Comparison of ENCODE assay signal across 1 cellular context in the genomic region with DNA sequence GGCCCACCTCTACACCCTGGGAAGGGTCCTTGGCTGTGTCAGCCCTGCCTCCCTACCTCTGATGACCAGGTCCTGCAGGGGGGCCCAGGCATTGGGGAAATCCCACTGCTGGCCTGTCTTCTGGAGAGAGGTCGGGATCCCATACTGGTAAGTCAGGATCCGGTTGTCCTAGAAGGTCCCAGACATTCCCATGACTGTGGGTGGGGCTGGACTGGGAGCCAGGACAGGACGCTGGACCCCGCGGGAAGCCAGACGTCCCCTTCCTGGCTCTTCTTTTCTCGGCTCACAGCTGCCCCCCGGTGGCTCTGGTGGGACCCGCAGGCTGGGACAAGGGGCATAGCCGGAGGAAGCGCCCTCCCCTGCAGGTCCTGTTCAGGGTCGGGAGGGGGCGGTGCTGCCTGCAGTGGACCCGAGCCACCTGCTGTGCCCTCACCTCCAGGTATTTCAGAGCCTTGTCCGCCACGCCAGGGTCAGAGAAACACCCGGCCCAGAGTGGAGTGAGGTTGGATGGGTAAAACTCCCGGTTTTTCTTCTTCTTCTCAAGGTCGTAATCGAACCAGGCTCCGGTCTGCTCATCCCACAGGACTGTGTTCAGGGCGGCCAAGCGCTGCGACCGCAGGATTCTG.
TF ChIP-seq lines count a peak whose summit lies in the region.

No MANE protein-coding gene starts in this region.

TF ChIP-seq in HepG2, 621 proteins besides CTCF, POLR2A, EP300 and RAD21 (continued from another document and continues in another):
- TF ChIP-seq, protein P1, sequence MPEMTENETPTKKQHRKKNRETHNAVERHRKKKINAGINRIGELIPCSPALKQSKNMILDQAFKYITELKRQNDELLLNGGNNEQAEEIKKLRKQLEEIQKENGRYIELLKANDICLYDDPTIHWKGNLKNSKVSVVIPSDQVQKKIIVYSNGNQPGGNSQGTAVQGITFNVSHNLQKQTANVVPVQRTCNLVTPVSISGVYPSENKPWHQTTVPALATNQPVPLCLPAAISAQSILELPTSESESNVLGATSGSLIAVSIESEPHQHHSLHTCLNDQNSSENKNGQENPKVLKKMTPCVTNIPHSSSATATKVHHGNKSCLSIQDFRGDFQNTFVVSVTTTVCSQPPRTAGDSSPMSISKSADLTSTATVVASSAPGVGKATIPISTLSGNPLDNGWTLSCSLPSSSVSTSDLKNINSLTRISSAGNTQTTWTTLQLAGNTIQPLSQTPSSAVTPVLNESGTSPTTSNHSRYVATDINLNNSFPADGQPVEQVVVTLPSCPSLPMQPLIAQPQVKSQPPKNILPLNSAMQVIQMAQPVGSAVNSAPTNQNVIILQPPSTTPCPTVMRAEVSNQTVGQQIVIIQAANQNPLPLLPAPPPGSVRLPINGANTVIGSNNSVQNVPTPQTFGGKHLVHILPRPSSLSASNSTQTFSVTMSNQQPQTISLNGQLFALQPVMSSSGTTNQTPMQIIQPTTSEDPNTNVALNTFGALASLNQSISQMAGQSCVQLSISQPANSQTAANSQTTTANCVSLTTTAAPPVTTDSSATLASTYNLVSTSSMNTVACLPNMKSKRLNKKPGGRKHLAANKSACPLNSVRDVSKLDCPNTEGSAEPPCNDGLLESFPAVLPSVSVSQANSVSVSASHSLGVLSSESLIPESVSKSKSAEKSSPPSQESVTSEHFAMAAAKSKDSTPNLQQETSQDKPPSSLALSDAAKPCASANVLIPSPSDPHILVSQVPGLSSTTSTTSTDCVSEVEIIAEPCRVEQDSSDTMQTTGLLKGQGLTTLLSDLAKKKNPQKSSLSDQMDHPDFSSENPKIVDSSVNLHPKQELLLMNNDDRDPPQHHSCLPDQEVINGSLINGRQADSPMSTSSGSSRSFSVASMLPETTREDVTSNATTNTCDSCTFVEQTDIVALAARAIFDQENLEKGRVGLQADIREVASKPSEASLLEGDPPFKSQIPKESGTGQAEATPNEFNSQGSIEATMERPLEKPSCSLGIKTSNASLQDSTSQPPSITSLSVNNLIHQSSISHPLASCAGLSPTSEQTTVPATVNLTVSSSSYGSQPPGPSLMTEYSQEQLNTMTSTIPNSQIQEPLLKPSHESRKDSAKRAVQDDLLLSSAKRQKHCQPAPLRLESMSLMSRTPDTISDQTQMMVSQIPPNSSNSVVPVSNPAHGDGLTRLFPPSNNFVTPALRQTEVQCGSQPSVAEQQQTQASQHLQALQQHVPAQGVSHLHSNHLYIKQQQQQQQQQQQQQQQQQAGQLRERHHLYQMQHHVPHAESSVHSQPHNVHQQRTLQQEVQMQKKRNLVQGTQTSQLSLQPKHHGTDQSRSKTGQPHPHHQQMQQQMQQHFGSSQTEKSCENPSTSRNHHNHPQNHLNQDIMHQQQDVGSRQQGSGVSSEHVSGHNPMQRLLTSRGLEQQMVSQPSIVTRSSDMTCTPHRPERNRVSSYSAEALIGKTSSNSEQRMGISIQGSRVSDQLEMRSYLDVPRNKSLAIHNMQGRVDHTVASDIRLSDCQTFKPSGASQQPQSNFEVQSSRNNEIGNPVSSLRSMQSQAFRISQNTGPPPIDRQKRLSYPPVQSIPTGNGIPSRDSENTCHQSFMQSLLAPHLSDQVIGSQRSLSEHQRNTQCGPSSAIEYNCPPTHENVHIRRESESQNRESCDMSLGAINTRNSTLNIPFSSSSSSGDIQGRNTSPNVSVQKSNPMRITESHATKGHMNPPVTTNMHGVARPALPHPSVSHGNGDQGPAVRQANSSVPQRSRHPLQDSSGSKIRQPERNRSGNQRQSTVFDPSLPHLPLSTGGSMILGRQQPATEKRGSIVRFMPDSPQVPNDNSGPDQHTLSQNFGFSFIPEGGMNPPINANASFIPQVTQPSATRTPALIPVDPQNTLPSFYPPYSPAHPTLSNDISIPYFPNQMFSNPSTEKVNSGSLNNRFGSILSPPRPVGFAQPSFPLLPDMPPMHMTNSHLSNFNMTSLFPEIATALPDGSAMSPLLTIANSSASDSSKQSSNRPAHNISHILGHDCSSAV (CRISPR knock-in tag; IDR thresholded peaks at IDR 0.05; ENCODE audit: borderline replicate concordance), result no peak
- TF ChIP-seq HIVEP1 (CRISPR knock-in tag; IDR thresholded peaks at IDR 0.05) (no peak; the same call in 1 of the 2 replicates), ATM (IDR thresholded peaks at IDR 0.05; ENCODE audit: borderline replicate concordance) (no peak), ZNF205 (CRISPR knock-in tag; IDR thresholded peaks at IDR 0.05) (no peak; the same call in 1 of the 2 replicates), ZNF564 (CRISPR knock-in tag; IDR thresholded peaks at IDR 0.05) (no peak), ZNF614 (CRISPR knock-in tag; IDR thresholded peaks at IDR 0.05; ENCODE audit: borderline replicate concordance) (no peak), THAP11 (CRISPR knock-in tag; IDR thresholded peaks at IDR 0.05) (peak; percentile 43; the same call in 1 of the 2 replicates), CEBPG (CRISPR knock-in tag; IDR thresholded peaks at IDR 0.05) (no peak), ZFP1 (CRISPR knock-in tag; IDR thresholded peaks at IDR 0.05) (no peak), NFE2L1 (CRISPR knock-in tag; IDR thresholded peaks at IDR 0.05; ENCODE audit: borderline replicate concordance) (no peak), HNRNPLL (IDR thresholded peaks at IDR 0.05; ENCODE audit: low read depth, low read length, poor library complexity, severe bottlenecking) (no peak), MAFF (IDR thresholded peaks at IDR 0.05; ENCODE audit: low read depth, low read length) (no peak), POLR2G (IDR thresholded peaks at IDR 0.05; ENCODE audit: low read depth, low read length) (peak; percentile 28), NAIF1 (CRISPR knock-in tag; IDR thresholded peaks at IDR 0.05; ENCODE audit: borderline replicate concordance) (no peak), KDM3A (CRISPR knock-in tag; IDR thresholded peaks at IDR 0.05; ENCODE audit: low read depth) (no peak), ZBTB3 (CRISPR knock-in tag; IDR thresholded peaks at IDR 0.05; ENCODE audit: borderline replicate concordance, low read depth) (no peak), SRSF9 (IDR thresholded peaks at IDR 0.05; ENCODE audit: borderline replicate concordance, insufficient read depth, low read depth, low read length, poor library complexity, severe bottlenecking) (no peak), HOXA7 (CRISPR knock-in tag; IDR thresholded peaks at IDR 0.05) (no peak), ZNF317 (CRISPR knock-in tag; IDR thresholded peaks at IDR 0.05) (no peak)
- TF ChIP-seq, protein P2, sequence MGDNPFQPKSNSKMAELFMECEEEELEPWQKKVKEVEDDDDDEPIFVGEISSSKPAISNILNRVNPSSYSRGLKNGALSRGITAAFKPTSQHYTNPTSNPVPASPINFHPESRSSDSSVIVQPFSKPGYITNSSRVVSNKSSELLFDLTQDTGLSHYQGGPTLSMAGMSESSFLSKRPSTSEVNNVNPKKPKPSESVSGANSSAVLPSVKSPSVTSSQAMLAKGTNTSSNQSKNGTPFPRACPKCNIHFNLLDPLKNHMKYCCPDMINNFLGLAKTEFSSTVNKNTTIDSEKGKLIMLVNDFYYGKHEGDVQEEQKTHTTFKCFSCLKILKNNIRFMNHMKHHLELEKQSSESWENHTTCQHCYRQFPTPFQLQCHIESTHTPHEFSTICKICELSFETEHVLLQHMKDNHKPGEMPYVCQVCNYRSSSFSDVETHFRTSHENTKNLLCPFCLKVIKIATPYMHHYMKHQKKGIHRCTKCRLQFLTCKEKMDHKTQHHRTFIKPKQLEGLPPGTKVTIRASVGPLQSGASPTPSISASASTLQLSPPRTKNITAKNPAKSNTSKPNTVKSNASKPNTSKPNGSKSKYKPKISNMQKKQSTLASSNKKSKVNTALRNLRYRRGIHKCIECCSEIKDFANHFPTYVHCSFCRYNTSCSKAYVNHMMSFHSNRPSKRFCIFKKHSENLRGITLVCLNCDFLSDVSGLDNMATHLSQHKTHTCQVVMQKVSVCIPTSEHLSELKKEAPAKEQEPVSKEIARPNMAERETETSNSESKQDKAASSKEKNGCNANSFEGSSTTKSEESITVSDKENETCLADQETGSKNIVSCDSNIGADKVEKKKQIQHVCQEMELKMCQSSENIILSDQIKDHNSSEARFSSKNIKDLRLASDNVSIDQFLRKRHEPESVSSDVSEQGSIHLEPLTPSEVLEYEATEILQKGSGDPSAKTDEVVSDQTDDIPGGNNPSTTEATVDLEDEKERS (CRISPR knock-in tag; IDR thresholded peaks at IDR 0.05), result no peak
- TF ChIP-seq, protein P3, sequence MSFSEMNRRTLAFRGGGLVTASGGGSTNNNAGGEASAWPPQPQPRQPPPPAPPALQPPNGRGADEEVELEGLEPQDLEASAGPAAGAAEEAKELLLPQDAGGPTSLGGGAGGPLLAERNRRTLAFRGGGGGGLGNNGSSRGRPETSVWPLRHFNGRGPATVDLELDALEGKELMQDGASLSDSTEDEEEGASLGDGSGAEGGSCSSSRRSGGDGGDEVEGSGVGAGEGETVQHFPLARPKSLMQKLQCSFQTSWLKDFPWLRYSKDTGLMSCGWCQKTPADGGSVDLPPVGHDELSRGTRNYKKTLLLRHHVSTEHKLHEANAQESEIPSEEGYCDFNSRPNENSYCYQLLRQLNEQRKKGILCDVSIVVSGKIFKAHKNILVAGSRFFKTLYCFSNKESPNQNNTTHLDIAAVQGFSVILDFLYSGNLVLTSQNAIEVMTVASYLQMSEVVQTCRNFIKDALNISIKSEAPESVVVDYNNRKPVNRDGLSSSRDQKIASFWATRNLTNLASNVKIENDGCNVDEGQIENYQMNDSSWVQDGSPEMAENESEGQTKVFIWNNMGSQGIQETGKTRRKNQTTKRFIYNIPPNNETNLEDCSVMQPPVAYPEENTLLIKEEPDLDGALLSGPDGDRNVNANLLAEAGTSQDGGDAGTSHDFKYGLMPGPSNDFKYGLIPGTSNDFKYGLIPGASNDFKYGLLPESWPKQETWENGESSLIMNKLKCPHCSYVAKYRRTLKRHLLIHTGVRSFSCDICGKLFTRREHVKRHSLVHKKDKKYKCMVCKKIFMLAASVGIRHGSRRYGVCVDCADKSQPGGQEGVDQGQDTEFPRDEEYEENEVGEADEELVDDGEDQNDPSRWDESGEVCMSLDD (CRISPR knock-in tag; IDR thresholded peaks at IDR 0.05; ENCODE audit: borderline replicate concordance), result no peak
- TF ChIP-seq, protein P4, sequence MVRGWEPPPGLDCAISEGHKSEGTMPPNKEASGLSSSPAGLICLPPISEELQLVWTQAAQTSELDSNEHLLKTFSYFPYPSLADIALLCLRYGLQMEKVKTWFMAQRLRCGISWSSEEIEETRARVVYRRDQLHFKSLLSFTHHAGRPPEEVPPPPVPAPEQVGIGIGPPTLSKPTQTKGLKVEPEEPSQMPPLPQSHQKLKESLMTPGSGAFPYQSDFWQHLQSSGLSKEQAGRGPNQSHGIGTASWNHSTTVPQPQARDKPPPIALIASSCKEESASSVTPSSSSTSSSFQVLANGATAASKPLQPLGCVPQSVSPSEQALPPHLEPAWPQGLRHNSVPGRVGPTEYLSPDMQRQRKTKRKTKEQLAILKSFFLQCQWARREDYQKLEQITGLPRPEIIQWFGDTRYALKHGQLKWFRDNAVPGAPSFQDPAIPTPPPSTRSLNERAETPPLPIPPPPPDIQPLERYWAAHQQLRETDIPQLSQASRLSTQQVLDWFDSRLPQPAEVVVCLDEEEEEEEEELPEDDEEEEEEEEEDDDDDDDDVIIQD (CRISPR knock-in tag; IDR thresholded peaks at IDR 0.05; ENCODE audit: low read depth), result 0 out of 2 replicates have a peak, but pooled peaks have one; percentile 17
- TF ChIP-seq, protein P5, sequence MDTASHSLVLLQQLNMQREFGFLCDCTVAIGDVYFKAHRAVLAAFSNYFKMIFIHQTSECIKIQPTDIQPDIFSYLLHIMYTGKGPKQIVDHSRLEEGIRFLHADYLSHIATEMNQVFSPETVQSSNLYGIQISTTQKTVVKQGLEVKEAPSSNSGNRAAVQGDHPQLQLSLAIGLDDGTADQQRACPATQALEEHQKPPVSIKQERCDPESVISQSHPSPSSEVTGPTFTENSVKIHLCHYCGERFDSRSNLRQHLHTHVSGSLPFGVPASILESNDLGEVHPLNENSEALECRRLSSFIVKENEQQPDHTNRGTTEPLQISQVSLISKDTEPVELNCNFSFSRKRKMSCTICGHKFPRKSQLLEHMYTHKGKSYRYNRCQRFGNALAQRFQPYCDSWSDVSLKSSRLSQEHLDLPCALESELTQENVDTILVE (CRISPR knock-in tag; IDR thresholded peaks at IDR 0.05), result 0 out of 2 replicates have a peak, but pooled peaks have one; percentile 27
- TF ChIP-seq, protein P6, sequence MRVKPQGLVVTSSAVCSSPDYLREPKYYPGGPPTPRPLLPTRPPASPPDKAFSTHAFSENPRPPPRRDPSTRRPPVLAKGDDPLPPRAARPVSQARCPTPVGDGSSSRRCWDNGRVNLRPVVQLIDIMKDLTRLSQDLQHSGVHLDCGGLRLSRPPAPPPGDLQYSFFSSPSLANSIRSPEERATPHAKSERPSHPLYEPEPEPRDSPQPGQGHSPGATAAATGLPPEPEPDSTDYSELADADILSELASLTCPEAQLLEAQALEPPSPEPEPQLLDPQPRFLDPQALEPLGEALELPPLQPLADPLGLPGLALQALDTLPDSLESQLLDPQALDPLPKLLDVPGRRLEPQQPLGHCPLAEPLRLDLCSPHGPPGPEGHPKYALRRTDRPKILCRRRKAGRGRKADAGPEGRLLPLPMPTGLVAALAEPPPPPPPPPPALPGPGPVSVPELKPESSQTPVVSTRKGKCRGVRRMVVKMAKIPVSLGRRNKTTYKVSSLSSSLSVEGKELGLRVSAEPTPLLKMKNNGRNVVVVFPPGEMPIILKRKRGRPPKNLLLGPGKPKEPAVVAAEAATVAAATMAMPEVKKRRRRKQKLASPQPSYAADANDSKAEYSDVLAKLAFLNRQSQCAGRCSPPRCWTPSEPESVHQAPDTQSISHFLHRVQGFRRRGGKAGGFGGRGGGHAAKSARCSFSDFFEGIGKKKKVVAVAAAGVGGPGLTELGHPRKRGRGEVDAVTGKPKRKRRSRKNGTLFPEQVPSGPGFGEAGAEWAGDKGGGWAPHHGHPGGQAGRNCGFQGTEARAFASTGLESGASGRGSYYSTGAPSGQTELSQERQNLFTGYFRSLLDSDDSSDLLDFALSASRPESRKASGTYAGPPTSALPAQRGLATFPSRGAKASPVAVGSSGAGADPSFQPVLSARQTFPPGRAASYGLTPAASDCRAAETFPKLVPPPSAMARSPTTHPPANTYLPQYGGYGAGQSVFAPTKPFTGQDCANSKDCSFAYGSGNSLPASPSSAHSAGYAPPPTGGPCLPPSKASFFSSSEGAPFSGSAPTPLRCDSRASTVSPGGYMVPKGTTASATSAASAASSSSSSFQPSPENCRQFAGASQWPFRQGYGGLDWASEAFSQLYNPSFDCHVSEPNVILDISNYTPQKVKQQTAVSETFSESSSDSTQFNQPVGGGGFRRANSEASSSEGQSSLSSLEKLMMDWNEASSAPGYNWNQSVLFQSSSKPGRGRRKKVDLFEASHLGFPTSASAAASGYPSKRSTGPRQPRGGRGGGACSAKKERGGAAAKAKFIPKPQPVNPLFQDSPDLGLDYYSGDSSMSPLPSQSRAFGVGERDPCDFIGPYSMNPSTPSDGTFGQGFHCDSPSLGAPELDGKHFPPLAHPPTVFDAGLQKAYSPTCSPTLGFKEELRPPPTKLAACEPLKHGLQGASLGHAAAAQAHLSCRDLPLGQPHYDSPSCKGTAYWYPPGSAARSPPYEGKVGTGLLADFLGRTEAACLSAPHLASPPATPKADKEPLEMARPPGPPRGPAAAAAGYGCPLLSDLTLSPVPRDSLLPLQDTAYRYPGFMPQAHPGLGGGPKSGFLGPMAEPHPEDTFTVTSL (CRISPR knock-in tag; IDR thresholded peaks at IDR 0.05; ENCODE audit: borderline replicate concordance), result no peak
- TF ChIP-seq, protein P7, sequence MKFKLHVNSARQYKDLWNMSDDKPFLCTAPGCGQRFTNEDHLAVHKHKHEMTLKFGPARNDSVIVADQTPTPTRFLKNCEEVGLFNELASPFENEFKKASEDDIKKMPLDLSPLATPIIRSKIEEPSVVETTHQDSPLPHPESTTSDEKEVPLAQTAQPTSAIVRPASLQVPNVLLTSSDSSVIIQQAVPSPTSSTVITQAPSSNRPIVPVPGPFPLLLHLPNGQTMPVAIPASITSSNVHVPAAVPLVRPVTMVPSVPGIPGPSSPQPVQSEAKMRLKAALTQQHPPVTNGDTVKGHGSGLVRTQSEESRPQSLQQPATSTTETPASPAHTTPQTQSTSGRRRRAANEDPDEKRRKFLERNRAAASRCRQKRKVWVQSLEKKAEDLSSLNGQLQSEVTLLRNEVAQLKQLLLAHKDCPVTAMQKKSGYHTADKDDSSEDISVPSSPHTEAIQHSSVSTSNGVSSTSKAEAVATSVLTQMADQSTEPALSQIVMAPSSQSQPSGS (CRISPR knock-in tag; IDR thresholded peaks at IDR 0.05), result peak; percentile 56; the same call in 1 of the 2 replicates
